13 cellular contexts compared by ENCODE assay signal in genomic region chr6:137761487-137761886, GRCh38.
DNase-seq lines count a peak whose midpoint lies in the region; ATAC-seq and TF ChIP-seq lines count a peak whose summit lies in the region.
"Had no signal": no experiment of that assay in that cellular context is flagged by ENCODE, and none has a peak within 500 bp of the region (broad histone marks: within the 10 kb centered on the region; RNA-seq: fewer than 3 reads in every experiment).

No MANE protein-coding gene starts in this region.

- H3K36me3 Mint-ChIP-seq in CD4-positive, alpha-beta memory T cell = no peaks in the 10 kb centered on the region
- H3K36me3 Mint-ChIP-seq in Caco-2 (ENCODE audit: insufficient read depth, unreplicated experiment) (peaks cover 8% of the 10 kb centered on the region), T-helper 17 cell (ENCODE audit: low read depth) (no peaks in the 10 kb centered on the region), endodermal cell (ENCODE audit: low read depth) (peaks cover 1% of the 10 kb centered on the region)
- H3K36me3 Mint-ChIP-seq: CD8-positive, alpha-beta T cell had no signal

- 93 to 97% methylated on average over 2 of the region's 2 CpGs for WGBS in endodermal cell (ENCODE audit: insufficient coverage in 1 of 2, insufficient read length in 1 of 2), 2 experiments

- no peak for DNase-seq in CD4-positive, alpha-beta memory T cell
- no peak for DNase-seq in Caco-2
- no peak for DNase-seq in T-helper 17 cell
- no peak for DNase-seq in endodermal cell
- no peak for DNase-seq in RPMI8226
- DNase-seq: BE2C; CD8-positive, alpha-beta T cell; DMS53; H9 had no signal

- no peak for TF ChIP-seq CTCF in Caco-2 (IDR thresholded peaks at IDR 0.05; ENCODE audit: insufficient read depth in 1 of 2, low read depth in 1 of 2, low read length in 1 of 2, severe bottlenecking in 1 of 2, unreplicated experiment in 1 of 2)
- TF ChIP-seq CTCF in endodermal cell (conservative IDR thresholded peaks at IDR 0.05) = no peak

- no peak overlapping the region for H3K9ac ChIP-seq in endodermal cell (ENCODE audit: extremely low read depth, low read length, poor library complexity, severe bottlenecking)

- POLR2A ChIA-PET in CD4-positive, alpha-beta memory T cell (lab: Charles Lee; ENCODE audit: partially characterized antibody) = no interaction called here
- POLR2A ChIA-PET in Caco-2 (lab: Charles Lee) = no interaction called here

- intact Hi-C loops in CD4-positive, alpha-beta memory T cell (cut with micrococcal nuclease) = no loop called here
- intact Hi-C loops in Caco-2 (cut with micrococcal nuclease; ENCODE audit: unreplicated experiment) = no loop called here

- H3K4me1 ChIP-seq in CD4-positive, alpha-beta memory T cell (ENCODE audit: insufficient read depth, low read length) = peaks cover 7% of the 10 kb centered on the region
- peaks cover 18% of the 10 kb centered on the region for H3K4me1 ChIP-seq in Caco-2
- H3K4me1 ChIP-seq in endodermal cell (ENCODE audit: control insufficient read depth, insufficient read depth, low read length) = peaks cover 2% of the 10 kb centered on the region
- H3K4me1 ChIP-seq: BE2C had no signal

- CTCF ChIA-PET in CD4-positive, alpha-beta memory T cell (lab: Charles Lee; ENCODE audit: partially characterized antibody) = interaction anchor here (2.3 kb wide), 1 partner anchor 38 kb away, joined by 7 read pairs; no protein-coding TSS in a partner anchor
- CTCF ChIA-PET in Caco-2 (lab: Charles Lee) = no interaction called here

- H3K27ac Mint-ChIP-seq in CD4-positive, alpha-beta memory T cell = peak overlapping the region in 5 of 7 donors; percentile 7 to 80 (median 48)
- peak overlapping the region; percentile 82 for H3K27ac Mint-ChIP-seq in Caco-2 (ENCODE audit: unreplicated experiment)
- peak overlapping the region; percentile 64 for H3K27ac Mint-ChIP-seq in T-helper 17 cell
- H3K27ac Mint-ChIP-seq in endodermal cell = no peak overlapping the region
- H3K27ac Mint-ChIP-seq: CD8-positive, alpha-beta T cell; GM23338; H9 had no signal

- no peaks in the 10 kb centered on the region for H3K9me3 ChIP-seq in CD4-positive, alpha-beta memory T cell (ENCODE audit: control insufficient read depth in 1 of 2, low read length in 2 of 2)
- H3K9me3 ChIP-seq in Caco-2 (no peaks in the 10 kb centered on the region), T-helper 17 cell (ENCODE audit: control insufficient read depth, low read length, poor library complexity, severe bottlenecking) (no peaks in the 10 kb centered on the region), endodermal cell (ENCODE audit: control insufficient read depth, low read length) (peaks cover 14% of the 10 kb centered on the region)
- H3K9me3 ChIP-seq: BE2C had no signal

- no peak overlapping the region for H3K27ac ChIP-seq in CD4-positive, alpha-beta memory T cell (ENCODE audit: low read depth, low read length)
- H3K27ac ChIP-seq in endodermal cell (ENCODE audit: low read depth, low read length) = no peak overlapping the region
- H3K27ac ChIP-seq: C4-2B had no signal

- H3K9me3 Mint-ChIP-seq in CD4-positive, alpha-beta memory T cell = no peaks in the 10 kb centered on the region
- H3K9me3 Mint-ChIP-seq in Caco-2 (ENCODE audit: unreplicated experiment) (peaks cover 14% of the 10 kb centered on the region), endodermal cell (peaks cover 4% of the 10 kb centered on the region)
- H3K9me3 Mint-ChIP-seq: CD8-positive, alpha-beta T cell; GM23338; H9 had no signal

- BruUV-seq in Caco-2 (replicated peaks; lab: Mats Ljungman, UMichigan) = no TSS peak

- H3K36me3 ChIP-seq in CD4-positive, alpha-beta memory T cell (ENCODE audit: insufficient read depth, low read length) = no peaks in the 10 kb centered on the region
- H3K36me3 ChIP-seq in Caco-2 (ENCODE audit: control insufficient read depth, insufficient read depth, low read length) = no peaks in the 10 kb centered on the region
- H3K36me3 ChIP-seq in endodermal cell (ENCODE audit: control insufficient read depth, insufficient read depth, low read length) = no peaks in the 10 kb centered on the region
- H3K36me3 ChIP-seq: BE2C had no signal

- H3K4me3 Mint-ChIP-seq in CD4-positive, alpha-beta memory T cell = no peak overlapping the region
- H3K4me3 Mint-ChIP-seq in Caco-2 (ENCODE audit: unreplicated experiment) (no peak overlapping the region), T-helper 17 cell (no peak overlapping the region), endodermal cell (no peak overlapping the region)
- H3K4me3 Mint-ChIP-seq: CD8-positive, alpha-beta T cell; GM23338; H9 had no signal

- H3K27me3 Mint-ChIP-seq in CD4-positive, alpha-beta memory T cell = no peaks in the 10 kb centered on the region
- H3K27me3 Mint-ChIP-seq in Caco-2 (ENCODE audit: insufficient read depth, unreplicated experiment) = no peaks in the 10 kb centered on the region
- no peaks in the 10 kb centered on the region for H3K27me3 Mint-ChIP-seq in T-helper 17 cell
- peaks cover 5% of the 10 kb centered on the region for H3K27me3 Mint-ChIP-seq in endodermal cell (ENCODE audit: insufficient read depth)

- H3K4me1 Mint-ChIP-seq in CD4-positive, alpha-beta memory T cell = peaks cover 0 to 16% (median 11%) of the 10 kb centered on the region in 4 donors
- H3K4me1 Mint-ChIP-seq in Caco-2 (ENCODE audit: low read depth, unreplicated experiment) (peaks cover 11% of the 10 kb centered on the region), T-helper 17 cell (peaks cover 4% of the 10 kb centered on the region), endodermal cell (peaks cover 1% of the 10 kb centered on the region)
- H3K4me1 Mint-ChIP-seq: GM23338, H9 had no signal

- ATAC-seq in T-helper 17 cell (no peak), HG02870 (IDR thresholded peaks at IDR 0.05; ENCODE audit: unreplicated experiment) (no peak), HG03571 (IDR thresholded peaks at IDR 0.05; ENCODE audit: unreplicated experiment) (no peak)
- ATAC-seq: CD8-positive, alpha-beta T cell; GM23338 had no signal

- H3K4me3 ChIP-seq in CD4-positive, alpha-beta memory T cell (ENCODE audit: low read length in 2 of 2) = no peak overlapping the region
- H3K4me3 ChIP-seq in Caco-2 (ENCODE audit: low read depth, low read length) = no peak overlapping the region
- H3K4me3 ChIP-seq in endodermal cell (ENCODE audit: low read length) = peak overlapping the region; percentile 42
- H3K4me3 ChIP-seq: GM23338 had no signal

- no peaks in the 10 kb centered on the region for H3K27me3 ChIP-seq in CD4-positive, alpha-beta memory T cell (ENCODE audit: insufficient read depth, low read length)
- H3K27me3 ChIP-seq in Caco-2 (replicated peaks; ENCODE audit: control insufficient read depth, insufficient read depth, low read length) (no peaks in the 10 kb centered on the region), endodermal cell (ENCODE audit: control insufficient read depth, insufficient read depth, low read length, poor library complexity, severe bottlenecking) (no peaks in the 10 kb centered on the region)
- H3K27me3 ChIP-seq: BE2C had no signal
